Comparison of ENCODE assay signal across 8 cellular contexts in genomic region chr2:26948800-26949199, GRCh38.
"Had no signal": no experiment of that assay in that cellular context is flagged by ENCODE, and none has a peak within 500 bp of the region (broad histone marks: within the 10 kb centered on the region; RNA-seq: fewer than 3 reads in every experiment).

No MANE protein-coding gene starts in this region.

- FAIRE-seq: G401.6, GM12878, GM12891, GM12892, GM18507, GM19239 had no signal

- H3K4me3 ChIP-seq: GM12878 had no signal

- DNase-seq: GDM1, GF-D8 had no signal

- ATAC-seq: GM12878 had no signal
